Comparison of ENCODE assay signal across 8 cellular contexts in the genomic region with DNA sequence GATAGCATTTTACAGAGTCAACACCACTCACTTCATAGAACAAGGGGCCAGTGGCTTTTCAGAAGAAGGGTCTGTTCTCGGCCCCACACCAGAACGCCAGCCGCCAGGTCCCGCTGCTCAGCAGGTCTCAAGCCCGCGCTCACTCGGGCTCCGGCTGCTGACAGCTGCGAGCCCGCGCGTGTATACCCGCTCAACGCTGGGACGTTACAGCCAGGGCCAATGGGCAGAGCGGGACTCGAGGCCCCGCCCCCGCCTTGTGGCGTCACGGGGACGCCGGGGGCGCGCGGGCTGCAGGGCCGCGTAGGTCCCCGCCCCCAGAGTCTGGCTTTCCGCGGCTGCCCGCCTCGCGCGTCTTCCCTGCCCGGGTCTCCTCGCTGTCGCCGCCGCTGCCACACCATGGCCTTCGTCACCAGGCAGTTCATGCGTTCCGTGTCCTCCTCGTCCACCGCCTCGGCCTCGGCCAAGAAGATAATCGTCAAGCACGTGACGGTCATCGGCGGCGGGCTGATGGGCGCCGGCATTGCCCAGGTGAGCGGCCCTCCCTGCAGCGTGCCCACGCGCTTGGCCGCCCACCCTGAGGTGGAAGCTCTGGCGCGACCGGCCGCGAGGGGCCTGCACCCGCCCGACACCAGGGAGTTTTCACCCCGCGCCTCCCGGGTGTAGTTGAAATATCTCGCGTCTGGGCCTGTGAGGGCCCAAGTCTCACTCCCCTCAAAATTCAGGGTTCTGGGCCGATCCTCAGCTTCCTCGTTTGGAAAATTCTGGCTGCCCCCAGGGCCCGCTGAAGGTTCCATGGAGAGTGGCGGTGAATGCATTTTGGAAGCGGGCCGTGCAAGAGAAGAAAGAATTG. TPM values are rescaled to one million over a fixed set of nuclear protein-coding genes. Genes with fewer than 3 reads are reported as not detected.
DNase-seq lines count a peak whose midpoint lies in the region; ATAC-seq and TF ChIP-seq lines count a peak whose summit lies in the region.

Gene HADH (plus strand): TSS at position 353 of the 850 bp plus-strand sequence. CDS start 44 bp downstream, at position 397.

- H3K36me3 ChIP-seq in RWPE2 (ENCODE audit: low read depth): no peaks in the 10 kb centered on the region

- peak within 1 kb of the TSS; percentile 18 for H3K27ac ChIP-seq in RWPE2 (ENCODE audit: poor library complexity, severe bottlenecking)

- peak; percentile 96 for ATAC-seq in RWPE2 (ENCODE audit: low read depth)
- peak; percentile 98 to 100 (median 99) for ATAC-seq in natural killer cell

- H3K27me3 ChIP-seq in RWPE2 (ENCODE audit: insufficient read depth, poor library complexity, severe bottlenecking): no peaks in the 10 kb centered on the region

- peak within 1 kb of the TSS; percentile 95 for H3K4me3 Mint-ChIP-seq in activated T-helper 2 cell treated with anti-CD3 and anti-CD28 coated beads, Interferon-gamma antibody, Interleukin-2, Interleukin-4, amounts not matched to agents 10 μg/mL and 5 μg/mL and 100 μg/mL, durations not matched to agents 14 hours and 24 hours and 36 hours (ENCODE audit: low read depth)
- H3K4me3 Mint-ChIP-seq in natural killer cell: peak within 1 kb of the TSS; percentile 89

- TF ChIP-seq CTCF in LNCaP clone FGC (IDR thresholded peaks at IDR 0.05; ENCODE audit: control insufficient read depth, extremely low read depth, insufficient read depth) (no peak), RWPE2 (IDR thresholded peaks at IDR 0.05; ENCODE audit: poor library complexity, severe bottlenecking) (no peak), fibroblast of mammary gland (conservative IDR thresholded peaks at IDR 0.05; ENCODE audit: control insufficient read depth, insufficient read depth, low read depth, low read length) (no peak), natural killer cell (IDR thresholded peaks at IDR 0.05) (no peak)

- DNase-seq in EH (ENCODE audit: low read depth) (peak; percentile 91), GOT3 (lab: John Stamatoyannopoulos, UW) (peak; percentile 27), LNCaP clone FGC (ENCODE audit: low read depth) (peak; percentile 79), RWPE2 (ENCODE audit: low spot score) (peak; percentile 91), fibroblast of mammary gland (ENCODE audit: low read depth) (peak; percentile 84), natural killer cell (peak; percentile 97)
- peak; percentile 93 for DNase-seq in activated T-helper 2 cell treated with anti-CD3 and anti-CD28 coated beads, Interferon-gamma antibody, Interleukin-2, Interleukin-4, amounts not matched to agents 10 μg/mL and 5 μg/mL and 100 μg/mL, durations not matched to agents 14 hours and 24 hours and 36 hours (ENCODE audit: low spot score)
- DNase-seq in stimulated activated naive CD4-positive, alpha-beta T cell (lab: John Stamatoyannopoulos, UW): peak; percentile 88 to 95 (median 92)

- H3K9me3 Mint-ChIP-seq in activated T-helper 2 cell treated with anti-CD3 and anti-CD28 coated beads, Interferon-gamma antibody, Interleukin-2, Interleukin-4, amounts not matched to agents 10 μg/mL and 5 μg/mL and 100 μg/mL, durations not matched to agents 14 hours and 24 hours and 36 hours: no peaks in the 10 kb centered on the region
- no peaks in the 10 kb centered on the region for H3K9me3 Mint-ChIP-seq in natural killer cell

- intact Hi-C loops in activated T-helper 2 cell treated with anti-CD3 and anti-CD28 coated beads, Interferon-gamma antibody, Interleukin-2, Interleukin-4, amounts not matched to agents 10 μg/mL and 5 μg/mL and 100 μg/mL, durations not matched to agents 14 hours and 24 hours and 36 hours (cut with micrococcal nuclease): loop anchor here (1.0 to 5.0 kb wide), 3 partner anchors 57 to 269 kb away; partner anchors contain the start of genes CYP2U1 and PAPSS1
- intact Hi-C loops in natural killer cell (cut with micrococcal nuclease): loop anchor here (1.0 to 5.0 kb wide), 3 partner anchors 58 to 631 kb away; partner anchors contain the start of genes CYP2U1, PAPSS1 and RPL34

- H3K27ac Mint-ChIP-seq in activated T-helper 2 cell treated with anti-CD3 and anti-CD28 coated beads, Interferon-gamma antibody, Interleukin-2, Interleukin-4, amounts not matched to agents 10 μg/mL and 5 μg/mL and 100 μg/mL, durations not matched to agents 14 hours and 24 hours and 36 hours: peak within 1 kb of the TSS; percentile 91
- peak within 1 kb of the TSS; percentile 89 to 94 for H3K27ac Mint-ChIP-seq in natural killer cell

- peaks cover 10% of the 10 kb centered on the region for H3K36me3 Mint-ChIP-seq in activated T-helper 2 cell treated with anti-CD3 and anti-CD28 coated beads, Interferon-gamma antibody, Interleukin-2, Interleukin-4, amounts not matched to agents 10 μg/mL and 5 μg/mL and 100 μg/mL, durations not matched to agents 14 hours and 24 hours and 36 hours (ENCODE audit: low read depth)
- H3K36me3 Mint-ChIP-seq in natural killer cell: no peaks in the 10 kb centered on the region

- no peaks in the 10 kb centered on the region for H3K27me3 Mint-ChIP-seq in activated T-helper 2 cell treated with anti-CD3 and anti-CD28 coated beads, Interferon-gamma antibody, Interleukin-2, Interleukin-4, amounts not matched to agents 10 μg/mL and 5 μg/mL and 100 μg/mL, durations not matched to agents 14 hours and 24 hours and 36 hours (ENCODE audit: low read depth)
- no peaks in the 10 kb centered on the region for H3K27me3 Mint-ChIP-seq in natural killer cell (ENCODE audit: low read depth in 2 of 2)

- H3K4me1 Mint-ChIP-seq in activated T-helper 2 cell treated with anti-CD3 and anti-CD28 coated beads, Interferon-gamma antibody, Interleukin-2, Interleukin-4, amounts not matched to agents 10 μg/mL and 5 μg/mL and 100 μg/mL, durations not matched to agents 14 hours and 24 hours and 36 hours (ENCODE audit: low read depth): peaks cover 33% of the 10 kb centered on the region
- H3K4me1 Mint-ChIP-seq in natural killer cell: peaks cover 29 to 34% of the 10 kb centered on the region in 2 donors

- peak within 1 kb of the TSS; percentile 85 for H3K4me3 ChIP-seq in LNCaP clone FGC (ENCODE audit: low read depth, low read length)
- H3K4me3 ChIP-seq in RWPE2 (ENCODE audit: severe bottlenecking): peak within 1 kb of the TSS; percentile 67
- peak within 1 kb of the TSS; percentile 76 for H3K4me3 ChIP-seq in fibroblast of mammary gland (ENCODE audit: control insufficient read depth, low read depth, low read length)

- no peaks in the 10 kb centered on the region for H3K9me3 ChIP-seq in RWPE2 (ENCODE audit: severe bottlenecking)

- peaks cover 18% of the 10 kb centered on the region for H3K4me1 ChIP-seq in RWPE2 (ENCODE audit: insufficient read depth, poor library complexity, severe bottlenecking)

RNA-seq across cellular contexts. Expression of gene HADH, which starts in this region (rescaled TPM):
- total RNA-seq in activated T-helper 2 cell treated with anti-CD3 and anti-CD28 coated beads, Interferon-gamma antibody, Interleukin-2, Interleukin-4, amounts not matched to agents 10 μg/mL and 5 μg/mL and 100 μg/mL, durations not matched to agents 14 hours and 24 hours and 36 hours: 41.9 and 42.8 TPM in 2 replicates
- 10 to 100 TPM in 2 of 3 donors, 1 to 10 TPM in 1; 9.1 to 16.5 (median 14.4) TPM for total RNA-seq in natural killer cell

Comparison
In these comparisons a context has a peak if more than half of its experiments do, and no peak if none do; other contexts are left out.
1. Peak in every context shown above with its lines: DNase-seq, ATAC-seq, H3K4me3 ChIP-seq and H3K27ac ChIP-seq.
2. DNase-seq: peak in every context shown above with its lines; median percentile 97 in natural killer cell; 93 in activated T-helper 2 cell treated with anti-CD3 and anti-CD28 coated beads, Interferon-gamma antibody, Interleukin-2, Interleukin-4, amounts not matched to agents 10 μg/mL and 5 μg/mL and 100 μg/mL, durations not matched to agents 14 hours and 24 hours and 36 hours; 92 in stimulated activated naive CD4-positive, alpha-beta T cell; 91 in EH; 91 in RWPE2; 84 in fibroblast of mammary gland; 79 in LNCaP clone FGC; 27 in GOT3.